8 cellular contexts compared by ENCODE assay signal in the genomic region with DNA sequence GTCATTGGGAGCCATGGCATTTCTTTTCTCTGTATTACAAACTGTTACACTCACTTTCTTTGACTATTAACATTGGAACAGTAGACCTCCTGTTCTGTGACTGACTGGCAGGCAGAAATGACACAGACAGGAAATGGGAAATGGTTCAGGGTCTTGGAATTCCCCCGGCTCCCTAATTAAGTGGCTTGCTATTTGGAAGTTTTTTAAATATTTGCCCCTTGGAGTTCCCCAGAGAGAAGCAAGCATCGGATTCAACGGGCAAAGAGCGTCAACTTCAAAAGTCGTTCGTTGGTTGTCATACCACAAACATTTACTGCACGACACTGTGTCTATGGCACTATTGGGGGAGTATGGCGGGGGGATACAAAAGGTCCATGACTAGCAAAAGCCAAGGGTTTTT. TPM values are rescaled to one million over a fixed set of nuclear protein-coding genes. Genes with fewer than 3 reads are reported as not detected.
DNase-seq lines count a peak whose midpoint lies in the region; TF ChIP-seq lines count a peak whose summit lies in the region.

No MANE protein-coding gene starts in this region.

- peak overlapping the region; percentile 88 for H3K4me2 ChIP-seq in DOHH2 (ENCODE audit: low read length)
- H3K4me2 ChIP-seq in KMS-11 = peak overlapping the region; percentile 72

- H3K27ac ChIP-seq in DOHH2 (ENCODE audit: low read depth, low read length) (peak overlapping the region; percentile 81; the same call in 1 of the 2 replicates), KMS-11 (peak overlapping the region; percentile 92; the same call in 1 of the 2 replicates), liver (ENCODE audit: low read depth in 1 of 2, low read length in 2 of 2) (peak overlapping the region; percentile 92 to 96), tibial nerve (peak overlapping the region; percentile 95 to 100 (median 98))

- H3K9ac ChIP-seq in KMS-11 = 0 out of 2 replicates have a peak overlapping the region, but pooled peaks have one; percentile 84
- H3K9ac ChIP-seq in liver (ENCODE audit: low read depth in 1 of 2, low read length in 2 of 2) = peak overlapping the region in 1 of 2 donors; percentile 94

- peaks cover 51% of the 10 kb centered on the region for H3K4me1 ChIP-seq in DOHH2 (ENCODE audit: control insufficient read depth, low read length)
- H3K4me1 ChIP-seq in KMS-11 (ENCODE audit: low read depth, poor library complexity, severe bottlenecking) = peaks cover 32% of the 10 kb centered on the region
- peaks cover 3 to 25% (median 4%) of the 10 kb centered on the region in 4 donors for H3K4me1 ChIP-seq in liver (ENCODE audit: control insufficient read depth in 4 of 4, insufficient read depth in 4 of 4, low read length in 3 of 4)
- peaks cover 5 to 59% (median 17%) of the 10 kb centered on the region in 4 donors for H3K4me1 ChIP-seq in tibial nerve

- TF ChIP-seq CTCF in DOHH2 (IDR thresholded peaks at IDR 0.05; ENCODE audit: low read depth, low read length, poor library complexity, severe bottlenecking) (no peak), KMS-11 (conservative IDR thresholded peaks at IDR 0.05; ENCODE audit: low read depth, low read length) (no peak), liver (IDR thresholded peaks at IDR 0.05; ENCODE audit: low read depth, low read length, missing input control) (no peak), tibial nerve (IDR thresholded peaks at IDR 0.05) (no peak)

- 14% methylated on average over 8 of the region's 8 CpGs for WGBS in liver
- 8 to 19% methylated on average over 8 of the region's 8 CpGs for WGBS in tibial nerve, 2 donors

- peak; percentile 83 for DNase-seq in astrocyte of the hippocampus (ENCODE audit: low read depth, low spot score)
- no peak for DNase-seq in tibial nerve (ENCODE audit: low spot score in 2 of 2)
- no peak for DNase-seq in NCI-H82 treated with DMSO at 0.1 percent for 48 hours (lab: John Stamatoyannopoulos, UW; ENCODE audit: unreplicated experiment)
- no peak for DNase-seq in NCI-H748 (lab: John Stamatoyannopoulos, UW; ENCODE audit: unreplicated experiment)
- no peak for DNase-seq in epidermal melanocyte (ENCODE audit: insufficient read length, low spot score)

- no peaks in the 10 kb centered on the region for H3K9me3 ChIP-seq in DOHH2 (ENCODE audit: control insufficient read depth, insufficient read depth, low read length)
- H3K9me3 ChIP-seq in liver (ENCODE audit: control insufficient read depth in 4 of 4, low read length in 3 of 4) = no peaks in the 10 kb centered on the region
- H3K9me3 ChIP-seq in tibial nerve = no peaks in the 10 kb centered on the region

- no peaks in the 10 kb centered on the region for H3K9me2 ChIP-seq in DOHH2 (replicated peaks; ENCODE audit: control insufficient read depth, low read length)

- H4K20me1 ChIP-seq in DOHH2 (ENCODE audit: control insufficient read depth, insufficient read depth, low read depth, low read length) = no peaks in the 10 kb centered on the region
- no peaks in the 10 kb centered on the region for H4K20me1 ChIP-seq in KMS-11 (ENCODE audit: insufficient read depth)

- peaks cover 26% of the 10 kb centered on the region for H3K36me3 ChIP-seq in DOHH2 (ENCODE audit: control insufficient read depth, low read length)
- no peaks in the 10 kb centered on the region for H3K36me3 ChIP-seq in KMS-11 (ENCODE audit: insufficient read depth)
- peaks cover 0 to 7% (median 2%) of the 10 kb centered on the region in 4 donors for H3K36me3 ChIP-seq in liver (ENCODE audit: control insufficient read depth in 4 of 4, insufficient read depth in 3 of 4, low read depth in 1 of 4, low read length in 3 of 4)
- H3K36me3 ChIP-seq in tibial nerve = peaks cover 0 to 10% (median 0%) of the 10 kb centered on the region in 3 donors

- peaks cover 43% of the 10 kb centered on the region for H3K79me2 ChIP-seq in DOHH2 (ENCODE audit: control insufficient read depth, low read length)
- peaks cover 27% of the 10 kb centered on the region; the same call in 1 of the 2 replicates for H3K79me2 ChIP-seq in KMS-11 (ENCODE audit: insufficient read depth, low read depth)

- no peak for TF ChIP-seq POLR2A in tibial nerve (IDR thresholded peaks at IDR 0.05)

- H3K27me3 ChIP-seq in DOHH2 (ENCODE audit: control insufficient read depth, low read length) (no peaks in the 10 kb centered on the region; the same call in 1 of the 2 replicates), KMS-11 (ENCODE audit: insufficient read depth, low read depth) (no peaks in the 10 kb centered on the region), liver (ENCODE audit: control insufficient read depth in 4 of 4, insufficient read depth in 4 of 4, low read length in 3 of 4) (no peaks in the 10 kb centered on the region), tibial nerve (no peaks in the 10 kb centered on the region)

- TF ChIP-seq RAD21 in liver (IDR thresholded peaks at IDR 0.05) = no peak

- H3F3A ChIP-seq in DOHH2 (ENCODE audit: control insufficient read depth, insufficient read depth) = peaks cover 15% of the 10 kb centered on the region; the same call in 1 of the 2 replicates

- no peak overlapping the region for H2AFZ ChIP-seq in KMS-11 (ENCODE audit: low read depth)

- H3K4me3 ChIP-seq in DOHH2 (ENCODE audit: low read length) = peak overlapping the region; percentile 91
- no peak overlapping the region for H3K4me3 ChIP-seq in KMS-11 (IDR thresholded peaks at IDR 0.05; ENCODE audit: insufficient read depth, low read depth, low read length)
- peak overlapping the region; percentile 76 to 96 (median 94) for H3K4me3 ChIP-seq in liver (ENCODE audit: low read depth in 1 of 3, low read length in 3 of 3)
- H3K4me3 ChIP-seq in tibial nerve = peak overlapping the region; percentile 64 to 95 (median 87)

- TF ChIP-seq EP300 in tibial nerve (IDR thresholded peaks at IDR 0.05) = no peak

TF ChIP-seq in liver, 16 proteins besides CTCF, POLR2A, EP300 and RAD21:
- TF ChIP-seq, protein P1, sequence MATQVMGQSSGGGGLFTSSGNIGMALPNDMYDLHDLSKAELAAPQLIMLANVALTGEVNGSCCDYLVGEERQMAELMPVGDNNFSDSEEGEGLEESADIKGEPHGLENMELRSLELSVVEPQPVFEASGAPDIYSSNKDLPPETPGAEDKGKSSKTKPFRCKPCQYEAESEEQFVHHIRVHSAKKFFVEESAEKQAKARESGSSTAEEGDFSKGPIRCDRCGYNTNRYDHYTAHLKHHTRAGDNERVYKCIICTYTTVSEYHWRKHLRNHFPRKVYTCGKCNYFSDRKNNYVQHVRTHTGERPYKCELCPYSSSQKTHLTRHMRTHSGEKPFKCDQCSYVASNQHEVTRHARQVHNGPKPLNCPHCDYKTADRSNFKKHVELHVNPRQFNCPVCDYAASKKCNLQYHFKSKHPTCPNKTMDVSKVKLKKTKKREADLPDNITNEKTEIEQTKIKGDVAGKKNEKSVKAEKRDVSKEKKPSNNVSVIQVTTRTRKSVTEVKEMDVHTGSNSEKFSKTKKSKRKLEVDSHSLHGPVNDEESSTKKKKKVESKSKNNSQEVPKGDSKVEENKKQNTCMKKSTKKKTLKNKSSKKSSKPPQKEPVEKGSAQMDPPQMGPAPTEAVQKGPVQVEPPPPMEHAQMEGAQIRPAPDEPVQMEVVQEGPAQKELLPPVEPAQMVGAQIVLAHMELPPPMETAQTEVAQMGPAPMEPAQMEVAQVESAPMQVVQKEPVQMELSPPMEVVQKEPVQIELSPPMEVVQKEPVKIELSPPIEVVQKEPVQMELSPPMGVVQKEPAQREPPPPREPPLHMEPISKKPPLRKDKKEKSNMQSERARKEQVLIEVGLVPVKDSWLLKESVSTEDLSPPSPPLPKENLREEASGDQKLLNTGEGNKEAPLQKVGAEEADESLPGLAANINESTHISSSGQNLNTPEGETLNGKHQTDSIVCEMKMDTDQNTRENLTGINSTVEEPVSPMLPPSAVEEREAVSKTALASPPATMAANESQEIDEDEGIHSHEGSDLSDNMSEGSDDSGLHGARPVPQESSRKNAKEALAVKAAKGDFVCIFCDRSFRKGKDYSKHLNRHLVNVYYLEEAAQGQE (IDR thresholded peaks at IDR 0.05) = no peak
- peak in 1 of 2 donors; percentile 14 for TF ChIP-seq JUND (IDR thresholded peaks at IDR 0.05)

RNA-seq across cellular contexts. Expression of a gene that starts 1.1 kb away (rescaled TPM):
- total RNA-seq in liver = 10 to 100 TPM; 33.0 to 46.7 TPM
- 10 to 100 TPM; 14.1 to 25.9 TPM for polyA plus RNA-seq in liver
- total RNA-seq in tibial nerve = 10 to 100 TPM; 39.0 to 74.5 (median 51.4) TPM

RNA-seq across cellular contexts. Expression of a gene that starts 28.6 kb away (rescaled TPM):
- 1 to 10 TPM; 1.4 to 8.1 TPM for total RNA-seq in liver
- polyA plus RNA-seq in liver = 1 to 10 TPM; 1.9 to 4.0 TPM
- total RNA-seq in tibial nerve = 10 to 100 TPM; 12.9 to 28.2 (median 20.3) TPM
